ENCODE assay signal across 2 cellular contexts in genomic region chr13:114299604-114300305, GRCh38.
TF ChIP-seq lines count a peak whose summit lies in the region.

No MANE protein-coding gene starts in this region.

TF ChIP-seq in IMR-90, 13 proteins besides CTCF, POLR2A, EP300 and RAD21 (continued from another document):
- TF ChIP-seq USF2 (IDR thresholded peaks at IDR 0.05; ENCODE audit: low read depth, low read length) (no peak), CHD1 (IDR thresholded peaks at IDR 0.05; ENCODE audit: low read depth, low read length) (no peak), RFX5 (IDR thresholded peaks at IDR 0.05; ENCODE audit: low read depth, low read length) (no peak), MXI1 (IDR thresholded peaks at IDR 0.05; ENCODE audit: borderline replicate concordance, low read depth, low read length) (no peak), CEBPB (IDR thresholded peaks at IDR 0.05; ENCODE audit: low read depth, low read length) (no peak), MAZ (IDR thresholded peaks at IDR 0.05; ENCODE audit: borderline replicate concordance, low read depth, low read length) (no peak)

TF ChIP-seq in WTC11, 78 proteins besides CTCF, POLR2A, EP300 and RAD21 (continued from another document):
- TF ChIP-seq ZNF263 (CRISPR knock-in tag; IDR thresholded peaks at IDR 0.05; ENCODE audit: low read depth) (no peak), TCF7 (CRISPR knock-in tag; IDR thresholded peaks at IDR 0.05; ENCODE audit: low read depth) (no peak)
